29 cellular contexts compared by ENCODE assay signal in genomic region chr5:140162781-140163180, GRCh38.
"Had no signal": no experiment of that assay in that cellular context is flagged by ENCODE, and none has a peak within 500 bp of the region (broad histone marks: within the 10 kb centered on the region; RNA-seq: fewer than 3 reads in every experiment).

No MANE protein-coding gene starts in this region.

- H3K36me3 Mint-ChIP-seq: natural killer cell treated with Interleukin-12 subunit alpha and Interleukin-12 subunit beta and Interleukin-15 and Interleukin-18, amount 100 ng/mL, for 72 hours had no signal

- H3K27ac Mint-ChIP-seq: naive thymus-derived CD4-positive, alpha-beta T cell; natural killer cell treated with Interleukin-12 subunit alpha and Interleukin-12 subunit beta and Interleukin-15 and Interleukin-18, amount 100 ng/mL, for 72 hours; stimulated activated naive B cell treated with anti-CD40 and anti-IgM and Interleukin-4, amounts not matched to agents 10 μg/mL and 1 μg/mL and 100 μg/mL, for 72 hours had no signal

- H3K27ac ChIP-seq: left ventricle myocardium inferior, pancreas, prostate gland, skin epidermis, suprapubic skin, thoracic aorta, tibial artery, upper lobe of right lung had no signal

- H3K4me1 ChIP-seq: prostate gland had no signal

- H3K27me3 ChIP-seq: pancreas, suprapubic skin, tibial artery, upper lobe of right lung had no signal

- H3K4me3 Mint-ChIP-seq: immature natural killer cell; naive thymus-derived CD4-positive, alpha-beta T cell; natural killer cell treated with Interleukin-12 subunit alpha and Interleukin-12 subunit beta and Interleukin-15 and Interleukin-18, amount 100 ng/mL, for 72 hours; stimulated activated naive B cell treated with anti-CD40 and anti-IgM and Interleukin-4, amounts not matched to agents 10 μg/mL and 1 μg/mL and 100 μg/mL, for 72 hours had no signal

- H3K9me3 ChIP-seq: left ventricle myocardium inferior, mucosa of descending colon, pancreas, prostate gland, suprapubic skin, thoracic aorta, tibial artery, upper lobe of right lung had no signal

- H3K4me3 ChIP-seq: left ventricle myocardium inferior, lung, mucosa of descending colon, pancreas, prostate gland, skin epidermis, suprapubic skin, thoracic aorta, tibial artery, upper lobe of right lung had no signal

- DNase-seq: hypothalamus; immature natural killer cell; islet precursor cell; left ventricle myocardium inferior; mesendoderm; midbrain; mucosa of descending colon; naive thymus-derived CD4-positive, alpha-beta T cell; nucleus accumbens; pancreas; posterior cingulate gyrus; retina; stimulated activated CD4-positive, alpha-beta T cell treated with anti-CD3 and anti-CD28 coated beads, Interleukin-12 subunit alpha, Interleukin-12 subunit beta, amount 100 ng/mL, for 4 hours; stimulated activated CD4-positive, alpha-beta T cell treated with anti-CD3 and anti-CD28 coated beads, Interleukin-15, amount 100 ng/mL, for 24 hours; stimulated activated CD4-positive, alpha-beta T cell treated with anti-CD3 and anti-CD28 coated beads, Interleukin-2, amount 100 ng/mL, for 24 hours; stimulated activated CD4-positive, alpha-beta T cell treated with anti-CD3 and anti-CD28 coated beads, Interleukin-4, amount 100 ng/mL, for 1 hour; stimulated activated naive B cell treated with anti-CD40 and anti-IgM and Interleukin-4, amounts not matched to agents 10 μg/mL and 1 μg/mL and 100 μg/mL, for 72 hours; stimulated activated naive CD8-positive, alpha-beta T cell treated with anti-CD3 and anti-CD28 coated beads, Interleukin-15, Interleukin-2, amounts not matched to agents 100 U/mL and 50 U/mL, for 24 hours; trophoblast cell; upper lobe of right lung had no signal

- H3K9me3 Mint-ChIP-seq: immature natural killer cell; naive thymus-derived CD4-positive, alpha-beta T cell; natural killer cell treated with Interleukin-12 subunit alpha and Interleukin-12 subunit beta and Interleukin-15 and Interleukin-18, amount 100 ng/mL, for 72 hours; stimulated activated naive B cell treated with anti-CD40 and anti-IgM and Interleukin-4, amounts not matched to agents 10 μg/mL and 1 μg/mL and 100 μg/mL, for 72 hours had no signal

- H3K36me3 ChIP-seq: left ventricle myocardium inferior, pancreas, prostate gland, suprapubic skin, thoracic aorta, tibial artery, upper lobe of right lung had no signal

- ATAC-seq: mucosa of descending colon; naive thymus-derived CD4-positive, alpha-beta T cell; natural killer cell treated with Interleukin-12 subunit alpha and Interleukin-12 subunit beta and Interleukin-15 and Interleukin-18, amount 100 ng/mL, for 72 hours; right cardiac atrium; sciatic nerve; stimulated activated naive B cell treated with anti-CD40 and anti-IgM and Interleukin-4, amounts not matched to agents 10 μg/mL and 1 μg/mL and 100 μg/mL, for 72 hours; stimulated activated naive CD8-positive, alpha-beta T cell treated with anti-CD3 and anti-CD28 coated beads, Interleukin-15, Interleukin-2, amounts not matched to agents 100 U/mL and 50 U/mL, for 24 hours; upper lobe of right lung had no signal

- H3K4me1 Mint-ChIP-seq: immature natural killer cell had no signal
